In the genomic region with DNA sequence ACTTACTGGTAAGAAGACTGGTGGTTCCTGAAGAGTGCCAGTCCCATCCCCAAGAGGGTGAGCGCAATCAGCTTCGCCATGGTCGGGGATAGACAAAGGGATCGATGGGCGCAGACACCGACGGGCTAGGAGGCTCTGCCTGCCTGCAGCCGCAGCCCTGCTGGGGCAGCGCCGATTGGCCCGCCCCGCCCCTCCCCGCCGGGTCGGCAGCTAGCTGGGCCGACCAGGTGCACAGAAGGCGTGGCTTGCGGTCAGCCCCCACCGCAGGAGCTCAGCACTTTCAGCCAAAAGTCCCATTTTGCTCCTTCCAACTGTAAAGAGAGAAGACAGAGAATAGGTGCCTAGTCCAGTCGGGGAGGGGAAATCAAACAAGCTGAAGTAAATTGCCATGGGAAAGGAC, we compare ENCODE assay signal across 8 cellular contexts.
DNase-seq lines count a peak whose midpoint lies in the region; ATAC-seq and FAIRE-seq lines count a peak whose summit lies in the region.

A gene (minus strand): TSS at position 137 of the 400 bp plus-strand sequence. CDS start 57 bp downstream, at position 80.

- DNase-seq in DMS153 treated with DMSO at 0.1 percent for 48 hours (lab: John Stamatoyannopoulos, UW; ENCODE audit: unreplicated experiment) (peak; percentile 9), NCI-H748 (lab: John Stamatoyannopoulos, UW; ENCODE audit: unreplicated experiment) (peak; percentile 92), SW 1271 (lab: John Stamatoyannopoulos, UW) (no peak), GM19239 (ENCODE audit: insufficient read length, low spot score) (no peak)

- H3K36me3 ChIP-seq in iPS-15b (ENCODE audit: control insufficient read depth, insufficient read depth, low read length), result no peaks in the 10 kb centered on the region

- peak; percentile 71 for ATAC-seq in GM21381 (IDR thresholded peaks at IDR 0.05; ENCODE audit: unreplicated experiment)
- ATAC-seq in GM18867 (IDR thresholded peaks at IDR 0.05; ENCODE audit: unreplicated experiment), result no peak
- no peak for ATAC-seq in HG02938 (IDR thresholded peaks at IDR 0.05; ENCODE audit: unreplicated experiment)

- peak within 1 kb of the TSS; percentile 57 for H3K9ac ChIP-seq in iPS-15b (ENCODE audit: low read depth, low read length)

- peak within 1 kb of the TSS; percentile 70 for H3K4me3 ChIP-seq in iPS-15b (ENCODE audit: low read depth, low read length)

- peaks cover 22% of the 10 kb centered on the region for H3K27me3 ChIP-seq in iPS-15b (ENCODE audit: control insufficient read depth, insufficient read depth, low read length)

- no peaks in the 10 kb centered on the region for H3K4me1 ChIP-seq in iPS-15b (ENCODE audit: control insufficient read depth, insufficient read depth, low read length)

- H3K9me3 ChIP-seq in iPS-15b (ENCODE audit: control insufficient read depth, insufficient read depth, low read length), result no peaks in the 10 kb centered on the region

- FAIRE-seq in GM19239 (lab: Jason Lieb, UNC), result no peak

Comparison
In these comparisons a context has a peak if more than half of its experiments do, and no peak if none do; other contexts are left out.
1. DNase-seq: peak in DMS153 treated with DMSO at 0.1 percent for 48 hours (single experiment) and NCI-H748 (single experiment); none in SW 1271 (0 of 2) and GM19239 (single experiment).